ENCODE assay signal across 16 cellular contexts in genomic region chr3:37214076-37214475, GRCh38.
"Had no signal": no experiment of that assay in that cellular context is flagged by ENCODE, and none has a peak within 500 bp of the region (broad histone marks: within the 10 kb centered on the region; RNA-seq: fewer than 3 reads in every experiment).

No MANE protein-coding gene starts in this region.

- FAIRE-seq: bronchial epithelial cell had no signal

- H3K9me3 ChIP-seq: mucosa of descending colon, thyroid gland had no signal

- H3K4me3 ChIP-seq: esophagus squamous epithelium, mucosa of descending colon, spleen, thyroid gland had no signal

- H3K36me3 ChIP-seq: esophagus squamous epithelium, spleen, thyroid gland had no signal

- ATAC-seq: left ventricle myocardium superior, mucosa of descending colon had no signal

- DNase-seq: activated CD4-positive, alpha-beta T cell treated with anti-CD3 and anti-CD28 coated beads for 1 hour; activated CD8-positive, alpha-beta memory T cell treated with anti-CD3 and anti-CD28 coated beads for 24 hours; activated CD8-positive, alpha-beta memory T cell treated with anti-CD3 and anti-CD28 coated beads, Interleukin-2, amount 50 U/mL, for 48 hours; activated gamma-delta T cell; activated T-cell treated with anti-CD3 and anti-CD28 coated beads, Interleukin-2, amount 50 U/mL, for 48 hours; effector CD4-positive, alpha-beta T cell; esophagus squamous epithelium; left ventricle myocardium superior; mucosa of descending colon; naive B cell; nucleus accumbens; spleen; stimulated activated naive CD4-positive, alpha-beta T cell treated with Interleukin-2 at 50 U/mL for 16 hours; thyroid gland had no signal

- H3K27me3 ChIP-seq: esophagus squamous epithelium, spleen, thyroid gland had no signal

- H3K27ac ChIP-seq: esophagus squamous epithelium, spleen, thyroid gland, VCaP had no signal
